Comparison of ENCODE assay signal across 8 cellular contexts in genomic region chr3:190321789-190322603, GRCh38. TPM values are rescaled to one million over a fixed set of nuclear protein-coding genes. Genes with fewer than 3 reads are reported as not detected.
DNase-seq lines count a peak whose midpoint lies in the region; ATAC-seq, FAIRE-seq and TF ChIP-seq lines count a peak whose summit lies in the region.

Gene CLDN1 (minus strand): TSS chr3:190322446. CDS start chr3:190322206, 240 bp downstream.

- DNase-seq in GM12891 (ENCODE audit: insufficient read length, low spot score) (peak; percentile 66), NCI-H1105 treated with DMSO at 0.1 percent for 48 hours (lab: John Stamatoyannopoulos, UW) (peak; percentile 79), WERI-Rb-1 (peak; percentile 59), breast epithelium (ENCODE audit: low spot score in 2 of 2) (peak; percentile 59 to 78), GF-D8 (lab: John Stamatoyannopoulos, UW) (no peak)

- H3K4me1 ChIP-seq in breast epithelium (no peaks in the 10 kb centered on the region), iPS-18a (ENCODE audit: control insufficient read depth, low read depth, low read length) (peaks cover 14% of the 10 kb centered on the region), skeletal muscle satellite cell (ENCODE audit: control insufficient read depth, insufficient read depth, low read length) (peaks cover 21% of the 10 kb centered on the region)

- no peaks in the 10 kb centered on the region for H3K36me3 ChIP-seq in WERI-Rb-1
- H3K36me3 ChIP-seq in breast epithelium = no peaks in the 10 kb centered on the region
- no peaks in the 10 kb centered on the region for H3K36me3 ChIP-seq in iPS-18a (ENCODE audit: control insufficient read depth, low read depth, low read length)
- H3K36me3 ChIP-seq in skeletal muscle satellite cell (ENCODE audit: insufficient read depth, low read length) = no peaks in the 10 kb centered on the region

- H3K27me3 ChIP-seq in WERI-Rb-1 (ENCODE audit: insufficient read depth, low read depth, severe bottlenecking) (no peaks in the 10 kb centered on the region), breast epithelium (no peaks in the 10 kb centered on the region), iPS-18a (ENCODE audit: control insufficient read depth, insufficient read depth, low read length) (peaks cover 31% of the 10 kb centered on the region), skeletal muscle satellite cell (ENCODE audit: control insufficient read depth, insufficient read depth, low read length) (peaks cover 3% of the 10 kb centered on the region)

- ATAC-seq in HG02610 (IDR thresholded peaks at IDR 0.05; ENCODE audit: unreplicated experiment) = peak; percentile 71

- TF ChIP-seq CTCF in WERI-Rb-1 (IDR thresholded peaks at IDR 0.05; ENCODE audit: low read depth, low read length) (peak; percentile 78), breast epithelium (IDR thresholded peaks at IDR 0.05) (peak; percentile 75 to 88 (median 85))

- H3K4me3 ChIP-seq in WERI-Rb-1 (ENCODE audit: low read depth, low read length) = peak within 1 kb of the TSS; percentile 50
- H3K4me3 ChIP-seq in breast epithelium = peak within 1 kb of the TSS; percentile 34 to 68 (median 58)
- peak within 1 kb of the TSS; percentile 73 for H3K4me3 ChIP-seq in iPS-18a (ENCODE audit: low read length)
- peak within 1 kb of the TSS; percentile 73 for H3K4me3 ChIP-seq in skeletal muscle satellite cell (ENCODE audit: low read length)

- H3K9me3 ChIP-seq in WERI-Rb-1 (ENCODE audit: severe bottlenecking) = no peaks in the 10 kb centered on the region
- no peaks in the 10 kb centered on the region for H3K9me3 ChIP-seq in breast epithelium
- no peaks in the 10 kb centered on the region for H3K9me3 ChIP-seq in iPS-18a (ENCODE audit: control insufficient read depth, low read depth, low read length)
- H3K9me3 ChIP-seq in skeletal muscle satellite cell (replicated peaks; ENCODE audit: low read length) = no peaks in the 10 kb centered on the region

- H3K4me2 ChIP-seq in skeletal muscle satellite cell (ENCODE audit: low read length) = peak within 1 kb of the TSS; percentile 96

- H3K9ac ChIP-seq in iPS-18a (ENCODE audit: low read length) = peak within 1 kb of the TSS; percentile 24
- H3K9ac ChIP-seq in skeletal muscle satellite cell (ENCODE audit: low read depth, low read length) = peak within 1 kb of the TSS; percentile 52

- H3K27ac ChIP-seq in WERI-Rb-1 = no peak within 1 kb of the TSS
- H3K27ac ChIP-seq in breast epithelium = peak within 1 kb of the TSS; percentile 21 to 71
- H3K27ac ChIP-seq in iPS-18a (ENCODE audit: low read length) = no peak within 1 kb of the TSS

- no peak for TF ChIP-seq POLR2A in GM12891 (IDR thresholded peaks at IDR 0.05; ENCODE audit: low read depth, low read length)
- no peak for TF ChIP-seq POLR2A in breast epithelium (IDR thresholded peaks at IDR 0.05)

- intact Hi-C loops in breast epithelium (cut with DNase I; ENCODE audit: low total_unique reads) = no loop called here

- FAIRE-seq in GM12891 (lab: Jason Lieb, UNC) = peak; percentile 9

TF ChIP-seq in GM12891, 5 proteins besides CTCF, POLR2A, EP300 and RAD21:
- no peak for TF ChIP-seq SPI1 (IDR thresholded peaks at IDR 0.05; ENCODE audit: low read depth, low read length)
- no peak for TF ChIP-seq TAF1 (IDR thresholded peaks at IDR 0.05; ENCODE audit: low read depth, low read length)
- no peak for TF ChIP-seq POU2F2 (IDR thresholded peaks at IDR 0.05; ENCODE audit: low read depth, low read length)
- TF ChIP-seq POLR2AphosphoS5 (IDR thresholded peaks at IDR 0.05; ENCODE audit: low read depth, low read length) = no peak
- no peak for TF ChIP-seq PAX5 (IDR thresholded peaks at IDR 0.05; ENCODE audit: insufficient read depth, low read length, severe bottlenecking)

RNA-seq across cellular contexts. Expression of gene CLDN1, which starts in this region (rescaled TPM):
- polyA plus RNA-seq in GM12891 (2012; ENCODE audit: low read depth, missing spikeins) = 0.47 TPM
- 10 to 100 TPM in 1 of 3 donors, 1 to 10 TPM in 1, under 1 TPM in 1; 0.80 to 51.8 (median 2.9) TPM for total RNA-seq in breast epithelium
- total RNA-seq in skeletal muscle satellite cell (2012; rRNA removed) = 0.22 and 3.5 TPM in 2 replicates

Comparison
In these comparisons a context has a peak if more than half of its experiments do, and no peak if none do; other contexts are left out.
1. H3K27ac ChIP-seq: peak in breast epithelium (2 of 2); none in WERI-Rb-1 (single experiment) and iPS-18a (single experiment).
2. Peak in every context shown above with its lines, with median percentiles within 50 percentile points of each other: H3K4me3 ChIP-seq.